Comparison of ENCODE assay signal across 1 cellular context in the genomic region with DNA sequence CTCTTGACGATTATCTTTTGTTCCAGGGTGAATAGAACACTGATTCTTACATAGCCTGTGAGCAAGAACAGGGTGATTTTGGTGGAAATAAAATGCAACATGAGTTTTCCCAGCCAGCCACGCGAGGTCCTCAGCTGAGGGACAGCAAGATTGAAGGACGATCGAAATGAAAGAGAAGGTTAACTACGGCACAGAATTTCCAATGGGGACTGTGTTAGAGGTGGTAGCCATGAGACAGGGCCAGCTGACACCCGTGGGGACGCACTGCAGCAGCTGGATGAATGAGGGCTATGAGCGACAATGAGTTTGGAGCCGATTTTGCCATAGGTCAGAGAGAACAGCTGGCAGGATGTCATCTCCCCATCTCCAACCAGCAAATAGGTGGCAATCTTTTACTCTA.
TF ChIP-seq lines count a peak whose summit lies in the region.

No MANE protein-coding gene starts in this region.

TF ChIP-seq in IMR-90, 13 proteins besides CTCF, POLR2A, EP300 and RAD21 (continued from another document):
- TF ChIP-seq, protein P1, sequence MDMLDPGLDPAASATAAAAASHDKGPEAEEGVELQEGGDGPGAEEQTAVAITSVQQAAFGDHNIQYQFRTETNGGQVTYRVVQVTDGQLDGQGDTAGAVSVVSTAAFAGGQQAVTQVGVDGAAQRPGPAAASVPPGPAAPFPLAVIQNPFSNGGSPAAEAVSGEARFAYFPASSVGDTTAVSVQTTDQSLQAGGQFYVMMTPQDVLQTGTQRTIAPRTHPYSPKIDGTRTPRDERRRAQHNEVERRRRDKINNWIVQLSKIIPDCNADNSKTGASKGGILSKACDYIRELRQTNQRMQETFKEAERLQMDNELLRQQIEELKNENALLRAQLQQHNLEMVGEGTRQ (IDR thresholded peaks at IDR 0.05; ENCODE audit: low read depth, low read length) = no peak
- TF ChIP-seq RCOR1 (IDR thresholded peaks at IDR 0.05; ENCODE audit: insufficient replicate concordance, low read length) = no peak
